Comparison of ENCODE assay signal across 28 cellular contexts in genomic region chr17:39603304-39604016, GRCh38. TPM values are rescaled to one million over a fixed set of nuclear protein-coding genes. Genes with fewer than 3 reads are reported as not detected.
DNase-seq lines count a peak whose midpoint lies in the region; ATAC-seq and TF ChIP-seq lines count a peak whose summit lies in the region.
"Had no signal": no experiment of that assay in that cellular context is flagged by ENCODE, and none has a peak within 500 bp of the region (broad histone marks: within the 10 kb centered on the region; RNA-seq: fewer than 3 reads in every experiment).

No MANE protein-coding gene starts in this region.

- DNase-seq in stimulated activated naive CD8-positive, alpha-beta T cell treated with anti-CD3 and anti-CD28 coated beads, Interleukin-15, amount 100 ng/mL, for 72 hours, result no peak
- DNase-seq in activated B cell treated with CpG ODN at 0.5 μM for 24 hours, result no peak
- DNase-seq in spleen, result no peak
- DNase-seq in HCEC 1CT, result no peak
- no peak for DNase-seq in kidney tubule cell (ENCODE audit: low spot score)
- DNase-seq: activated CD8-positive, alpha-beta memory T cell treated with anti-CD3 and anti-CD28 coated beads, Interleukin-2, amount 50 U/mL, for 4 hours; activated gamma-delta T cell; amniotic stem cell; CD8-positive, alpha-beta T cell; cerebellar nuclear complex; DND-41; effector memory CD4-positive, alpha-beta T cell; left cardiac atrium; NCI-H1417; NCI-H2171; NCI-H748 treated with DMSO at 0.1 percent for 48 hours; stimulated activated CD4-positive, alpha-beta T cell treated with anti-CD3 and anti-CD28 coated beads, Interleukin-12 subunit alpha, Interleukin-12 subunit beta, amount 100 ng/mL, for 4 hours; T-helper 9 cell had no signal

- no peak for TF ChIP-seq POLR2A in spleen (IDR thresholded peaks at IDR 0.05)

- H3K9me3 ChIP-seq in iPS-18a (ENCODE audit: control insufficient read depth, low read depth, low read length), result no peaks in the 10 kb centered on the region
- no peaks in the 10 kb centered on the region for H3K9me3 ChIP-seq in spleen
- H3K9me3 ChIP-seq: neutrophil, tibial nerve had no signal

- H3K9ac ChIP-seq in iPS-18a (ENCODE audit: low read length), result no peak overlapping the region

- POLR2A ChIA-PET in activated B cell treated with CpG ODN at 0.5 μM for 24 hours (lab: Charles Lee), result no interaction called here

- H3K4me1 Mint-ChIP-seq in stimulated activated naive CD8-positive, alpha-beta T cell treated with anti-CD3 and anti-CD28 coated beads, Interleukin-15, Interleukin-2, amounts not matched to agents 100 ng/mL and 50 ng/mL, for 24 hours (ENCODE audit: low read depth), result peaks cover 22% of the 10 kb centered on the region
- H3K4me1 Mint-ChIP-seq in stimulated activated naive CD8-positive, alpha-beta T cell treated with anti-CD3 and anti-CD28 coated beads, Interleukin-15, amount 100 ng/mL, for 72 hours, result peaks cover 60% of the 10 kb centered on the region
- peaks cover 44% of the 10 kb centered on the region for H3K4me1 Mint-ChIP-seq in activated B cell treated with CpG ODN at 0.5 μM for 24 hours

- H3K27me3 ChIP-seq in iPS-18a (ENCODE audit: control insufficient read depth, insufficient read depth, low read length), result peaks cover 100% of the 10 kb centered on the region
- H3K27me3 ChIP-seq in spleen (replicated peaks in 1 of 7), result peaks cover 37 to 100% (median 100%) of the 10 kb centered on the region in 7 donors

- H3K27ac ChIP-seq in iPS-18a (ENCODE audit: low read length) (no peak overlapping the region), spleen (no peak overlapping the region)
- H3K27ac ChIP-seq: hepatocyte, neutrophil, SK-N-MC, tibial nerve had no signal

- H3K36me3 Mint-ChIP-seq in stimulated activated naive CD8-positive, alpha-beta T cell treated with anti-CD3 and anti-CD28 coated beads, Interleukin-15, Interleukin-2, amounts not matched to agents 100 ng/mL and 50 ng/mL, for 24 hours (ENCODE audit: low read depth), result no peaks in the 10 kb centered on the region
- no peaks in the 10 kb centered on the region for H3K36me3 Mint-ChIP-seq in activated B cell treated with CpG ODN at 0.5 μM for 24 hours (ENCODE audit: low read depth)
- H3K36me3 Mint-ChIP-seq: CD8-positive, alpha-beta T cell had no signal

- H3K4me1 ChIP-seq in iPS-18a (ENCODE audit: control insufficient read depth, low read depth, low read length) (peaks cover 22% of the 10 kb centered on the region), spleen (peaks cover 31 to 70% (median 56%) of the 10 kb centered on the region in 6 donors)

- H3K4me3 Mint-ChIP-seq in stimulated activated naive CD8-positive, alpha-beta T cell treated with anti-CD3 and anti-CD28 coated beads, Interleukin-15, Interleukin-2, amounts not matched to agents 100 ng/mL and 50 ng/mL, for 24 hours, result peak overlapping the region; percentile 41
- peak overlapping the region in 1 of 2 donors; percentile 16 for H3K4me3 Mint-ChIP-seq in stimulated activated naive CD8-positive, alpha-beta T cell treated with anti-CD3 and anti-CD28 coated beads, Interleukin-15, amount 100 ng/mL, for 72 hours
- peak overlapping the region; percentile 46 for H3K4me3 Mint-ChIP-seq in activated B cell treated with CpG ODN at 0.5 μM for 24 hours
- H3K4me3 Mint-ChIP-seq: CD8-positive, alpha-beta T cell had no signal

- WGBS in spleen, 5 donors, result 2 to 7% (median 3%) methylated on average over 14 of the region's 14 CpGs

- no peaks in the 10 kb centered on the region for H3K9me3 Mint-ChIP-seq in stimulated activated naive CD8-positive, alpha-beta T cell treated with anti-CD3 and anti-CD28 coated beads, Interleukin-15, Interleukin-2, amounts not matched to agents 100 ng/mL and 50 ng/mL, for 24 hours
- no peaks in the 10 kb centered on the region for H3K9me3 Mint-ChIP-seq in stimulated activated naive CD8-positive, alpha-beta T cell treated with anti-CD3 and anti-CD28 coated beads, Interleukin-15, amount 100 ng/mL, for 72 hours
- H3K9me3 Mint-ChIP-seq in activated B cell treated with CpG ODN at 0.5 μM for 24 hours, result no peaks in the 10 kb centered on the region
- H3K9me3 Mint-ChIP-seq: CD8-positive, alpha-beta T cell had no signal

- no peaks in the 10 kb centered on the region for H3K36me3 ChIP-seq in iPS-18a (ENCODE audit: control insufficient read depth, low read depth, low read length)
- no peaks in the 10 kb centered on the region for H3K36me3 ChIP-seq in spleen
- H3K36me3 ChIP-seq: neutrophil, tibial nerve had no signal

- intact Hi-C loops in activated B cell treated with CpG ODN at 0.5 μM for 24 hours (cut with micrococcal nuclease) (no loop called here), spleen (cut with DNase I; ENCODE audit: low total_unique reads) (no loop called here)

- H3K27ac Mint-ChIP-seq in stimulated activated naive CD8-positive, alpha-beta T cell treated with anti-CD3 and anti-CD28 coated beads, Interleukin-15, Interleukin-2, amounts not matched to agents 100 ng/mL and 50 ng/mL, for 24 hours, result no peak overlapping the region
- H3K27ac Mint-ChIP-seq in stimulated activated naive CD8-positive, alpha-beta T cell treated with anti-CD3 and anti-CD28 coated beads, Interleukin-15, amount 100 ng/mL, for 72 hours, result no peak overlapping the region
- H3K27ac Mint-ChIP-seq in activated B cell treated with CpG ODN at 0.5 μM for 24 hours, result peak overlapping the region; percentile 12
- H3K27ac Mint-ChIP-seq: CD8-positive, alpha-beta T cell had no signal

- H3K4me3 ChIP-seq in iPS-18a (ENCODE audit: low read length), result peak overlapping the region; percentile 35
- no peak overlapping the region for H3K4me3 ChIP-seq in spleen
- H3K4me3 ChIP-seq: hepatocyte, SK-N-MC, tibial nerve had no signal

- peaks cover 66% of the 10 kb centered on the region for H3K27me3 Mint-ChIP-seq in stimulated activated naive CD8-positive, alpha-beta T cell treated with anti-CD3 and anti-CD28 coated beads, Interleukin-15, Interleukin-2, amounts not matched to agents 100 ng/mL and 50 ng/mL, for 24 hours
- peaks cover 100% of the 10 kb centered on the region for H3K27me3 Mint-ChIP-seq in stimulated activated naive CD8-positive, alpha-beta T cell treated with anti-CD3 and anti-CD28 coated beads, Interleukin-15, amount 100 ng/mL, for 72 hours
- peaks cover 56% of the 10 kb centered on the region for H3K27me3 Mint-ChIP-seq in activated B cell treated with CpG ODN at 0.5 μM for 24 hours

- TF ChIP-seq CTCF in activated B cell treated with CpG ODN at 0.5 μM for 24 hours (IDR thresholded peaks at IDR 0.05) (no peak), spleen (IDR thresholded peaks at IDR 0.05 in 8 of 11, conservative IDR thresholded peaks at IDR 0.05 in 3 of 11) (no peak)

- CTCF ChIA-PET in activated B cell treated with CpG ODN at 0.5 μM for 24 hours (lab: Charles Lee), result interaction anchor here (0.9 kb wide), 1 partner anchor 18 kb away, joined by 3 read pairs; no protein-coding TSS in a partner anchor

- ATAC-seq in stimulated activated naive CD8-positive, alpha-beta T cell treated with anti-CD3 and anti-CD28 coated beads, Interleukin-15, amount 100 ng/mL, for 72 hours, result no peak
- no peak for ATAC-seq in activated B cell treated with CpG ODN at 0.5 μM for 24 hours (ENCODE audit: low read depth)
- no peak for ATAC-seq in HG03095 (IDR thresholded peaks at IDR 0.05; ENCODE audit: unreplicated experiment)
- ATAC-seq: CD8-positive, alpha-beta T cell; left cardiac atrium had no signal

RNA-seq across cellular contexts. Expression of gene NEUROD2, which starts 4.3 kb away (rescaled TPM):
- total RNA-seq in activated B cell treated with CpG ODN at 0.5 μM for 24 hours, result 0.02 TPM in 1 of 2 replicates, not detected in the other
- not detected for total RNA-seq in spleen
- polyA plus RNA-seq in spleen, result under 1 TPM in 2 of 3 donors, not detected in 1; under 0.01 to 0.03 TPM
- total RNA-seq: CD8-positive, alpha-beta T cell; fibroblast of lung; hepatocyte; left cardiac atrium; LHCN-M2; renal cortical epithelial cell; tibial nerve had no signal
- polyA plus RNA-seq: fibroblast of lung, hepatocyte had no signal

RNA-seq across cellular contexts. Expression of gene PPP1R1B, which starts 23.3 kb away (rescaled TPM):
- total RNA-seq in activated B cell treated with CpG ODN at 0.5 μM for 24 hours, result not detected in 2 replicates
- not detected for total RNA-seq in spleen
- under 1 TPM in 2 of 3 donors, not detected in 1; 0.06 to 0.26 TPM for polyA plus RNA-seq in spleen
- total RNA-seq: CD8-positive, alpha-beta T cell; LHCN-M2 had no signal

RNA-seq across cellular contexts. Expression of gene STARD3, which starts 33.5 kb away (rescaled TPM):
- total RNA-seq in activated B cell treated with CpG ODN at 0.5 μM for 24 hours (51.8 and 58.2 TPM in 2 replicates), spleen (100 to 1,000 TPM in 3 of 7 donors, 10 to 100 TPM in 4; 73.9 to 166 (median 98.7) TPM)
- polyA plus RNA-seq in spleen, result 100 to 1,000 TPM in 2 of 3 donors, 10 to 100 TPM in 1; 59.5 to 119 (median 102) TPM
